In genomic region chr4:91258326-91258725, GRCh38 we compare ENCODE assay signal across 22 cellular contexts.
DNase-seq lines count a peak whose midpoint lies in the region; ATAC-seq and TF ChIP-seq lines count a peak whose summit lies in the region.
"Had no signal": no experiment of that assay in that cellular context is flagged by ENCODE, and none has a peak within 500 bp of the region (broad histone marks: within the 10 kb centered on the region; RNA-seq: fewer than 3 reads in every experiment).

No MANE protein-coding gene starts in this region.

- H3K27me3 ChIP-seq in osteoblast (ENCODE audit: insufficient read depth, low read length) (no peaks in the 10 kb centered on the region), psoas muscle (ENCODE audit: insufficient read depth in 3 of 3, low read length in 2 of 3) (no peaks in the 10 kb centered on the region)
- H3K27me3 ChIP-seq: BLaER1 treated with 17β-estradiol and CSF1 and Interleukin-3, amounts not matched to agents 10 nM and 100 nM had no signal

- H3K4me1 ChIP-seq in osteoblast (ENCODE audit: insufficient read depth, low read length) (no peaks in the 10 kb centered on the region), psoas muscle (no peaks in the 10 kb centered on the region)
- H3K4me1 ChIP-seq: BLaER1 treated with 17β-estradiol and CSF1 and Interleukin-3, amounts not matched to agents 10 nM and 100 nM had no signal

- H3K79me2 ChIP-seq in osteoblast (ENCODE audit: insufficient read depth, low read length), result no peaks in the 10 kb centered on the region

- H4K20me1 ChIP-seq in osteoblast (ENCODE audit: insufficient read depth, low read length), result no peaks in the 10 kb centered on the region
- H4K20me1 ChIP-seq: BLaER1 treated with 17β-estradiol and CSF1 and Interleukin-3, amounts not matched to agents 10 nM and 100 nM had no signal

- H3K4me3 ChIP-seq in osteoblast (ENCODE audit: insufficient read depth, low read length) (no peak overlapping the region), psoas muscle (no peak overlapping the region)
- H3K4me3 ChIP-seq: BLaER1 treated with 17β-estradiol and CSF1 and Interleukin-3, amounts not matched to agents 10 nM and 100 nM; GM12878 had no signal

- intact Hi-C loops in psoas muscle (cut with DNase I), result no loop called here

- no peaks in the 10 kb centered on the region for H3K9me3 ChIP-seq in osteoblast (ENCODE audit: low read depth, low read length)
- no peaks in the 10 kb centered on the region for H3K9me3 ChIP-seq in psoas muscle

- H3K36me3 ChIP-seq in osteoblast (ENCODE audit: insufficient read depth, low read length), result no peaks in the 10 kb centered on the region
- H3K36me3 ChIP-seq in psoas muscle (ENCODE audit: insufficient read depth in 1 of 2, low read depth in 1 of 2), result no peaks in the 10 kb centered on the region
- H3K36me3 ChIP-seq: BLaER1 treated with 17β-estradiol and CSF1 and Interleukin-3, amounts not matched to agents 10 nM and 100 nM had no signal

- no peak for ATAC-seq in GM21423 (IDR thresholded peaks at IDR 0.05; ENCODE audit: unreplicated experiment)
- no peak for ATAC-seq in psoas muscle
- ATAC-seq: CD8-positive, alpha-beta T cell; GM12878 had no signal

- peak overlapping the region; percentile 65 for H3K27ac ChIP-seq in VCaP
- H3K27ac ChIP-seq in osteoblast (ENCODE audit: low read depth, low read length), result no peak overlapping the region
- no peak overlapping the region for H3K27ac ChIP-seq in psoas muscle
- H3K27ac ChIP-seq: BLaER1 treated with 17β-estradiol and CSF1 and Interleukin-3, amounts not matched to agents 10 nM and 100 nM; C4-2B had no signal

- TF ChIP-seq CTCF in VCaP (conservative IDR thresholded peaks at IDR 0.05) (no peak), osteoblast (IDR thresholded peaks at IDR 0.05; ENCODE audit: extremely low read depth, low read depth, low read length) (no peak), psoas muscle (IDR thresholded peaks at IDR 0.05) (no peak)

- no peak overlapping the region for H3K4me2 ChIP-seq in osteoblast (ENCODE audit: insufficient read depth, low read length)
- H3K4me2 ChIP-seq: BLaER1 treated with 17β-estradiol and CSF1 and Interleukin-3, amounts not matched to agents 10 nM and 100 nM had no signal

- peak; percentile 44 for DNase-seq in HT-29 (ENCODE audit: low spot score)
- peak; percentile 5 for DNase-seq in osteoblast (ENCODE audit: insufficient read length, low spot score, missing footprints)
- DNase-seq in NAMALWA (ENCODE audit: low spot score), result no peak
- DNase-seq in psoas muscle, result no peak
- DNase-seq in Ammon's horn (ENCODE audit: low spot score), result no peak
- DNase-seq: 8988T; Caco-2; Calu3; CD4-positive, alpha-beta T cell; CD8-positive, alpha-beta T cell; DMS 273 treated with DMSO at 0.1 percent for 48 hours; DMS153; DMS53; DMS79; DND-41; EL; GDM1 had no signal

- H2AFZ ChIP-seq in osteoblast (ENCODE audit: low read length), result no peak overlapping the region

Comparison
In these comparisons a context has a peak if more than half of its experiments do, and no peak if none do; other contexts are left out.
1. DNase-seq: peak in HT-29 (single experiment) and osteoblast (single experiment); none in NAMALWA (single experiment), psoas muscle (0 of 2) and Ammon's horn (single experiment).